ENCODE assay signal across 8 cellular contexts in the genomic region with DNA sequence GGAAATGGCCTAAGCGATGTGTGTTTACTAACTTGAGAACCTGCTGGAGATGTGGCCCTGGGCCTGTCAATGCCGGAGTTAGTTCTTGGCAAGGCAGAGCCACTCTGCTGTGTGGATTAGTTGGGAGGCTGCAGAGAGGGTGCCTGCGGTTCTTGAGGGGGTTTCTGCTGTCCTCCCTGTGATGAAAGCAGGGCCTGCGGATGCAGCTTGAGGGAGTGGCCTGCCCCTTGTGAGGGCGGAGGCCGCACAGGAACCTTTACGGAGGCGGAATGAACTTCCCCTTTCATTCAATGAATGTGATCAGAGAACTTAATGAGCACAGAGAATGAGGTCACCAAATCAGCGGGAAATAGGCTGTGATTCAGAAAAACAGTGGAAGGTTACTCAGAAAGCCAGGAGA. TPM values are rescaled to one million over a fixed set of nuclear protein-coding genes. Genes with fewer than 3 reads are reported as not detected.
DNase-seq lines count a peak whose midpoint lies in the region; ATAC-seq and TF ChIP-seq lines count a peak whose summit lies in the region.

No MANE protein-coding gene starts in this region.

- no peaks in the 10 kb centered on the region for H3K36me3 Mint-ChIP-seq in central memory CD8-positive, alpha-beta T cell (ENCODE audit: insufficient read depth)
- no peaks in the 10 kb centered on the region for H3K36me3 Mint-ChIP-seq in CD4-positive, alpha-beta T cell (ENCODE audit: low read depth)

- H3K9me3 ChIP-seq in skeletal muscle tissue (ENCODE audit: control insufficient read depth in 3 of 3, low read length in 3 of 3) = no peaks in the 10 kb centered on the region
- no peaks in the 10 kb centered on the region for H3K9me3 ChIP-seq in CD4-positive, alpha-beta T cell (ENCODE audit: control insufficient read depth, low read length)

- H3K4me1 Mint-ChIP-seq in central memory CD8-positive, alpha-beta T cell = peaks cover 6% of the 10 kb centered on the region
- no peaks in the 10 kb centered on the region for H3K4me1 Mint-ChIP-seq in CD4-positive, alpha-beta T cell (ENCODE audit: low read depth)

- H3K27ac ChIP-seq in skeletal muscle tissue (ENCODE audit: low read depth, low read length) = peak overlapping the region; percentile 36
- H3K27ac ChIP-seq in CD4-positive, alpha-beta T cell (ENCODE audit: low read depth, low read length) = no peak overlapping the region

- peak; percentile 65 for ATAC-seq in GM21447 (IDR thresholded peaks at IDR 0.05; ENCODE audit: unreplicated experiment)
- peak; percentile 32 for ATAC-seq in central memory CD8-positive, alpha-beta T cell (replicated peaks; ENCODE audit: extremely low read depth, poor library complexity, severe bottlenecking)
- no peak for ATAC-seq in CD4-positive, alpha-beta T cell (ENCODE audit: poor library complexity)

- H3K36me3 ChIP-seq in skeletal muscle tissue (ENCODE audit: control insufficient read depth in 3 of 3, insufficient read depth in 3 of 3, low read length in 3 of 3) = no peaks in the 10 kb centered on the region

- POLR2A ChIA-PET in CD4-positive, alpha-beta T cell (lab: Charles Lee) = no interaction called here

- CTCF ChIA-PET in CD4-positive, alpha-beta T cell (lab: Charles Lee) = no interaction called here

- H3K27me3 ChIP-seq in skeletal muscle tissue (ENCODE audit: control insufficient read depth in 3 of 3, insufficient read depth in 3 of 3, low read length in 3 of 3) = no peaks in the 10 kb centered on the region
- no peaks in the 10 kb centered on the region for H3K27me3 ChIP-seq in CD4-positive, alpha-beta T cell (ENCODE audit: control insufficient read depth, insufficient read depth, low read length)

- no peak overlapping the region for H3K27ac Mint-ChIP-seq in central memory CD8-positive, alpha-beta T cell (ENCODE audit: low read depth)
- no peak overlapping the region for H3K27ac Mint-ChIP-seq in CD4-positive, alpha-beta T cell

- H3K27me3 Mint-ChIP-seq in central memory CD8-positive, alpha-beta T cell = peaks cover 70% of the 10 kb centered on the region
- H3K27me3 Mint-ChIP-seq in CD4-positive, alpha-beta T cell = peaks cover 22% of the 10 kb centered on the region

- no peak overlapping the region for H3K4me3 Mint-ChIP-seq in central memory CD8-positive, alpha-beta T cell
- no peak overlapping the region for H3K4me3 Mint-ChIP-seq in CD4-positive, alpha-beta T cell

- peak; percentile 85 for DNase-seq in NOMO-1 treated with DMSO at 0.1 percent for 48 hours (lab: John Stamatoyannopoulos, UW; ENCODE audit: unreplicated experiment)
- no peak for DNase-seq in central memory CD8-positive, alpha-beta T cell (ENCODE audit: low spot score in 2 of 2)
- DNase-seq in cortex of kidney (lab: John Stamatoyannopoulos, UW) = no peak
- no peak for DNase-seq in CD4-positive, alpha-beta T cell
- no peak for DNase-seq in NCI-H82 (lab: John Stamatoyannopoulos, UW)
- no peak for DNase-seq in ecto neural progenitor cell (ENCODE audit: low spot score)

- H3K9ac ChIP-seq in skeletal muscle tissue (ENCODE audit: low read depth in 1 of 3, low read length in 3 of 3) = no peak overlapping the region

- H3K4me3 ChIP-seq in skeletal muscle tissue (ENCODE audit: low read length in 3 of 3) = peak overlapping the region in 1 of 3 donors; percentile 6

- no peak for TF ChIP-seq CTCF in CD4-positive, alpha-beta T cell (IDR thresholded peaks at IDR 0.05)

- H3K9me3 Mint-ChIP-seq in central memory CD8-positive, alpha-beta T cell = no peaks in the 10 kb centered on the region
- no peaks in the 10 kb centered on the region for H3K9me3 Mint-ChIP-seq in CD4-positive, alpha-beta T cell

- intact Hi-C loops in CD4-positive, alpha-beta T cell (cut with DNase I, micrococcal nuclease) = loop anchor here in 1 of 2 experiments (5.0 kb wide), 1 partner anchor 573 kb away; no protein-coding TSS in a partner anchor

- H3K4me1 ChIP-seq in skeletal muscle tissue (ENCODE audit: control insufficient read depth in 3 of 3, insufficient read depth in 3 of 3, low read length in 3 of 3) = peaks cover 9 to 22% (median 10%) of the 10 kb centered on the region in 3 donors

RNA-seq across cellular contexts. Expression of gene VWA3B, which starts 47.2 kb away (rescaled TPM):
- total RNA-seq in skeletal muscle tissue = not detected
- not detected for total RNA-seq in CD4-positive, alpha-beta T cell
